In genomic region chr4:73762409-73762808, GRCh38 we compare ENCODE assay signal across 13 cellular contexts. TPM values are rescaled to one million over a fixed set of nuclear protein-coding genes. Genes with fewer than 3 reads are reported as not detected.
DNase-seq lines count a peak whose midpoint lies in the region; ATAC-seq and TF ChIP-seq lines count a peak whose summit lies in the region.
"Had no signal": no experiment of that assay in that cellular context is flagged by ENCODE, and none has a peak within 500 bp of the region (broad histone marks: within the 10 kb centered on the region; RNA-seq: fewer than 3 reads in every experiment).

No MANE protein-coding gene starts in this region.

- H3K27ac Mint-ChIP-seq in neural crest cell (ENCODE audit: unreplicated experiment): peak overlapping the region; percentile 21
- no peak overlapping the region for H3K27ac Mint-ChIP-seq in activated CD8-positive, alpha-beta T cell treated with anti-CD3 and anti-CD28 coated beads, Interleukin-2, amount 10 ng/mL, durations not matched to agents 7 days and 5 days
- H3K27ac Mint-ChIP-seq: activated CD4-positive, alpha-beta T cell treated with anti-CD3 and anti-CD28 coated beads for 36 hours; endodermal cell; naive thymus-derived CD8-positive, alpha-beta T cell had no signal

- H3K36me3 Mint-ChIP-seq in neural crest cell (ENCODE audit: low read depth): no peaks in the 10 kb centered on the region
- H3K36me3 Mint-ChIP-seq in activated CD8-positive, alpha-beta T cell treated with anti-CD3 and anti-CD28 coated beads, Interleukin-2, amount 10 ng/mL, durations not matched to agents 7 days and 5 days (ENCODE audit: low read depth): no peaks in the 10 kb centered on the region
- H3K36me3 Mint-ChIP-seq: naive thymus-derived CD8-positive, alpha-beta T cell had no signal

- H3K4me1 ChIP-seq in ovary (ENCODE audit: insufficient read depth): no peaks in the 10 kb centered on the region

- no peaks in the 10 kb centered on the region for H3K36me3 ChIP-seq in ovary

- CTCF ChIA-PET in activated CD8-positive, alpha-beta T cell treated with anti-CD3 and anti-CD28 coated beads, Interleukin-2, amount 10 ng/mL, durations not matched to agents 7 days and 5 days (lab: Charles Lee): no interaction called here

- TF ChIP-seq CTCF in neural crest cell (conservative IDR thresholded peaks at IDR 0.05): no peak
- no peak for TF ChIP-seq CTCF in ovary (IDR thresholded peaks at IDR 0.05)

- no peak overlapping the region for H3K4me3 Mint-ChIP-seq in neural crest cell
- H3K4me3 Mint-ChIP-seq in activated CD8-positive, alpha-beta T cell treated with anti-CD3 and anti-CD28 coated beads, Interleukin-2, amount 10 ng/mL, durations not matched to agents 7 days and 5 days: no peak overlapping the region
- H3K4me3 Mint-ChIP-seq: activated CD4-positive, alpha-beta T cell treated with anti-CD3 and anti-CD28 coated beads for 36 hours; endodermal cell; naive thymus-derived CD8-positive, alpha-beta T cell had no signal

- no peak overlapping the region for H3K27ac ChIP-seq in ovary

- 76 to 82% (median 79%) methylated on average over 7 of the region's 7 CpGs for WGBS in ovary, 3 donors

- POLR2A ChIA-PET in activated CD8-positive, alpha-beta T cell treated with anti-CD3 and anti-CD28 coated beads, Interleukin-2, amount 10 ng/mL, durations not matched to agents 7 days and 5 days (lab: Charles Lee): no interaction called here

- H3K4me3 ChIP-seq in ovary: no peak overlapping the region

- H3K9me3 Mint-ChIP-seq in neural crest cell: no peaks in the 10 kb centered on the region
- no peaks in the 10 kb centered on the region for H3K9me3 Mint-ChIP-seq in activated CD8-positive, alpha-beta T cell treated with anti-CD3 and anti-CD28 coated beads, Interleukin-2, amount 10 ng/mL, durations not matched to agents 7 days and 5 days (ENCODE audit: insufficient read depth)
- H3K9me3 Mint-ChIP-seq: endodermal cell had no signal

- intact Hi-C loops in ovary (cut with DNase I): no loop called here

- H3K27me3 Mint-ChIP-seq in neural crest cell (ENCODE audit: low read depth): no peaks in the 10 kb centered on the region
- H3K27me3 Mint-ChIP-seq in activated CD8-positive, alpha-beta T cell treated with anti-CD3 and anti-CD28 coated beads, Interleukin-2, amount 10 ng/mL, durations not matched to agents 7 days and 5 days (ENCODE audit: low read depth): no peaks in the 10 kb centered on the region

- TF ChIP-seq EP300 in ovary (IDR thresholded peaks at IDR 0.05): no peak

- no peak for TF ChIP-seq POLR2A in ovary (IDR thresholded peaks at IDR 0.05)

- H3K9me3 ChIP-seq in ovary: no peaks in the 10 kb centered on the region
- H3K9me3 ChIP-seq: SK-N-SH had no signal

- H3K4me1 Mint-ChIP-seq in neural crest cell: peaks cover 5% of the 10 kb centered on the region
- no peaks in the 10 kb centered on the region for H3K4me1 Mint-ChIP-seq in activated CD8-positive, alpha-beta T cell treated with anti-CD3 and anti-CD28 coated beads, Interleukin-2, amount 10 ng/mL, durations not matched to agents 7 days and 5 days (ENCODE audit: low read depth)
- H3K4me1 Mint-ChIP-seq: endodermal cell had no signal

- DNase-seq in MV-4-11 (lab: John Stamatoyannopoulos, UW) (peak; percentile 96), neural crest cell (ENCODE audit: low read depth, low spot score) (no peak), ovary (no peak), OCI-M2 (lab: John Stamatoyannopoulos, UW; ENCODE audit: unreplicated experiment) (no peak), NCI-H2171 (lab: John Stamatoyannopoulos, UW) (no peak)
- no peak for DNase-seq in activated CD8-positive, alpha-beta T cell treated with anti-CD3 and anti-CD28 coated beads, Interleukin-2, amount 10 ng/mL, durations not matched to agents 7 days and 5 days
- DNase-seq: activated CD4-positive, alpha-beta T cell treated with anti-CD3 and anti-CD28 coated beads for 36 hours; endodermal cell; naive thymus-derived CD8-positive, alpha-beta T cell; SK-N-SH had no signal

- no peaks in the 10 kb centered on the region for H3K27me3 ChIP-seq in ovary

- ATAC-seq in GM18907 (IDR thresholded peaks at IDR 0.05; ENCODE audit: unreplicated experiment) (peak; percentile 71), HG02763 (IDR thresholded peaks at IDR 0.05; ENCODE audit: unreplicated experiment) (peak; percentile 70)
- no peak for ATAC-seq in activated CD8-positive, alpha-beta T cell treated with anti-CD3 and anti-CD28 coated beads, Interleukin-2, amount 10 ng/mL, durations not matched to agents 7 days and 5 days
- ATAC-seq: activated CD4-positive, alpha-beta T cell treated with anti-CD3 and anti-CD28 coated beads for 36 hours; naive thymus-derived CD8-positive, alpha-beta T cell; sciatic nerve had no signal

RNA-seq across cellular contexts. Expression of gene CXCL8, which starts 22.0 kb away (rescaled TPM):
- not detected in 2 replicates for total RNA-seq in neural crest cell
- 10 to 100 TPM in 2 of 7 donors, 1 to 10 TPM in 3, under 1 TPM in 2; 0.48 to 48.3 (median 2.6) TPM for total RNA-seq in ovary
- 1 to 10 TPM; 1.2 to 6.6 TPM for polyA plus RNA-seq in ovary
- total RNA-seq in activated CD8-positive, alpha-beta T cell treated with anti-CD3 and anti-CD28 coated beads, Interleukin-2, amount 10 ng/mL, durations not matched to agents 7 days and 5 days: not detected
- total RNA-seq: endodermal cell had no signal
